Comparison of ENCODE assay signal across 8 cellular contexts in the genomic region with DNA sequence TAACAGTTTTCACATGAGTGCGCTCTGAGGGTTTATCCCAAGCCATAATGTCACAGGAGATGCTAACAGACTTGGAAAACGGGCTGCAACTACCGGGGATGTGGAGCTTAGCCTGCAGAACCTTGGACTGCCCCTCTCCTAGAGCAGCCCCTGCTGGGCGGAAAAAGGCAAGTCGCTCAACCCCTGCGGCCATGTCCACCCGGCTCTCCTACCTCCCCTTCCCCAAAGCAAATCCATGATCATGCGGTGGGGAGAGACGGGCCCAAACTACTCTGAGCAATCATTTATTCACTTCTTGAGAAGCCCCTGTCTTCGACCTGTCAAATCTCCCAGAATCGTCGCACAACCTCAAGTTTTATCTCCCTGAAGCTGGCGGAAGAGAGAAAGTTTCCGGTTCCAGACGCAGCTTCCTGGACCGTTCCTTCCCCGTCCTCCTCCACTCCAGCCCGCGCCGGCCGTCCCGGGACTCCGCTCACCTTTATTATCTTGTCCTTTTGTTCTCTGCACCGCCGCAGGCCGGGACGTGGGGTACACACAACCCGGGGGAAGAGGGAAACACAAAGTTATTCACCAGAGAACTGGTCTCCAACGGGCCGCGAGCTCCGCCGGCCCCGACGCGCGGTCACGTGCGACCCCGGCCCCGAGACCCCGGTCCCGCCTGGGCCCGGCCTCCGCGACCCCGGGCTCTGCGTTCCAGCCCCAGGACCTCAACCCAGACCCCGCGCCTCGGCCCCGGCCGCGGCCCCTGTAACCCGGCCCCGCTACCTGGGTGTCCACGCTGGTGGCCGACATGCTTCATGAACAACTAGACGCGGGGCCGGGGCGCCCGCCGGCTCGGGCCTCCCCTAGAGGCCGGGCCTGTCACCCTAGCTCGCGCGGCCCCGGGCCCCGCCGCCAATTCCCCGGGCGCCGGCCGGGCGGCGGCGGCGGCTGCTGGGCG. TPM values are rescaled to one million over a fixed set of nuclear protein-coding genes. Genes with fewer than 3 reads are reported as not detected.
DNase-seq lines count a peak whose midpoint lies in the region; ATAC-seq and TF ChIP-seq lines count a peak whose summit lies in the region.

No MANE protein-coding gene starts in this region.

- no peaks in the 10 kb centered on the region for H3K27me3 Mint-ChIP-seq in activated CD4-positive, alpha-beta memory T cell treated with anti-CD3 and anti-CD28 coated beads for 36 hours
- H3K27me3 Mint-ChIP-seq in osteocyte (ENCODE audit: unreplicated experiment), result peaks cover 4% of the 10 kb centered on the region

- peaks cover 37% of the 10 kb centered on the region for H3K36me3 Mint-ChIP-seq in activated CD4-positive, alpha-beta memory T cell treated with anti-CD3 and anti-CD28 coated beads for 36 hours
- H3K36me3 Mint-ChIP-seq in osteocyte (ENCODE audit: unreplicated experiment), result peaks cover 23% of the 10 kb centered on the region

- intact Hi-C loops in activated CD4-positive, alpha-beta memory T cell treated with anti-CD3 and anti-CD28 coated beads for 36 hours (cut with micrococcal nuclease), result loop anchor here (5.0 kb wide), 1 partner anchor 57 kb away; a partner anchor contains a TSS

- no peaks in the 10 kb centered on the region for H3K9me3 Mint-ChIP-seq in activated CD4-positive, alpha-beta memory T cell treated with anti-CD3 and anti-CD28 coated beads for 36 hours
- H3K9me3 Mint-ChIP-seq in osteocyte (ENCODE audit: unreplicated experiment), result no peaks in the 10 kb centered on the region

- POLR2A ChIA-PET in activated CD4-positive, alpha-beta memory T cell treated with anti-CD3 and anti-CD28 coated beads for 36 hours (lab: Charles Lee), result interaction anchor here (0.8 to 1.3 kb wide), 4 partner anchors 9 to 238 kb away, joined by 3 to 4 read pairs (median 4); a partner anchor contains a TSS

- H3K27ac Mint-ChIP-seq in activated CD4-positive, alpha-beta memory T cell treated with anti-CD3 and anti-CD28 coated beads for 36 hours, result peak overlapping the region; percentile 89
- H3K27ac Mint-ChIP-seq in osteocyte (ENCODE audit: unreplicated experiment), result peak overlapping the region; percentile 93

- H3K4me3 Mint-ChIP-seq in activated CD4-positive, alpha-beta memory T cell treated with anti-CD3 and anti-CD28 coated beads for 36 hours, result peak overlapping the region; percentile 99
- H3K4me3 Mint-ChIP-seq in osteocyte (ENCODE audit: unreplicated experiment), result peak overlapping the region; percentile 93

- ATAC-seq in GM21576 (IDR thresholded peaks at IDR 0.05; ENCODE audit: unreplicated experiment) (peak; percentile 27), GM21381 (IDR thresholded peaks at IDR 0.05; ENCODE audit: unreplicated experiment) (no peak)

- DNase-seq in NCI-H146 (lab: John Stamatoyannopoulos, UW), result peak; percentile 45
- DNase-seq in NCI-H146 treated with DMSO at 0.1 percent for 48 hours (lab: John Stamatoyannopoulos, UW; ENCODE audit: unreplicated experiment), result no peak
- peak; percentile 25 to 60 for DNase-seq in Kasumi-1 (lab: John Stamatoyannopoulos, UW)
- peak; percentile 45 for DNase-seq in activated CD4-positive, alpha-beta memory T cell treated with anti-CD3 and anti-CD28 coated beads for 36 hours
- peak; percentile 16 for DNase-seq in fibroblast of the conjunctiva (ENCODE audit: low read depth)
- DNase-seq in osteocyte (ENCODE audit: extremely low spot score, unreplicated experiment), result no peak

- H3K4me1 Mint-ChIP-seq in activated CD4-positive, alpha-beta memory T cell treated with anti-CD3 and anti-CD28 coated beads for 36 hours (ENCODE audit: low read depth), result peaks cover 48% of the 10 kb centered on the region
- peaks cover 36% of the 10 kb centered on the region for H3K4me1 Mint-ChIP-seq in osteocyte (ENCODE audit: unreplicated experiment)

- CTCF ChIA-PET in activated CD4-positive, alpha-beta memory T cell treated with anti-CD3 and anti-CD28 coated beads for 36 hours (lab: Charles Lee), result interaction anchor here (0.6 to 5.7 kb wide), 7 partner anchors 9 to 165 kb away, joined by 3 to 58 read pairs (median 4); no protein-coding TSS in a partner anchor

- TF ChIP-seq CTCF in osteocyte (IDR thresholded peaks at IDR 0.05), result peak; percentile 58

RNA-seq across cellular contexts. Expression of a gene that starts 0.6 kb away (rescaled TPM):
- total RNA-seq in activated CD4-positive, alpha-beta memory T cell treated with anti-CD3 and anti-CD28 coated beads for 36 hours, result 10 to 100 TPM; 32.8 to 32.9 TPM
- 44.9 and 46.8 TPM in 2 replicates for total RNA-seq in osteocyte

RNA-seq across cellular contexts. Expression of a gene that starts 20.3 kb away (rescaled TPM):
- total RNA-seq in activated CD4-positive, alpha-beta memory T cell treated with anti-CD3 and anti-CD28 coated beads for 36 hours, result not detected
- total RNA-seq in osteocyte, result not detected in 2 replicates

RNA-seq across cellular contexts. Expression of a gene that starts 38.9 kb away (rescaled TPM):
- total RNA-seq in activated CD4-positive, alpha-beta memory T cell treated with anti-CD3 and anti-CD28 coated beads for 36 hours, result not detected
- 0.62 TPM in 1 of 2 replicates, not detected in the other for total RNA-seq in osteocyte

RNA-seq across cellular contexts. Expression of a gene that starts 57.2 kb away (rescaled TPM):
- total RNA-seq in activated CD4-positive, alpha-beta memory T cell treated with anti-CD3 and anti-CD28 coated beads for 36 hours, result 10 to 100 TPM; 68.4 to 72.4 TPM
- total RNA-seq in osteocyte, result 116 and 119 TPM in 2 replicates

Comparison
In these comparisons a context has a peak if more than half of its experiments do, and no peak if none do; other contexts are left out.
1. DNase-seq: peak in NCI-H146 (single experiment), Kasumi-1 (2 of 2), activated CD4-positive, alpha-beta memory T cell treated with anti-CD3 and anti-CD28 coated beads for 36 hours (single experiment) and fibroblast of the conjunctiva (single experiment); none in NCI-H146 treated with DMSO at 0.1 percent for 48 hours (single experiment) and osteocyte (single experiment).